ENCODE assay signal across 8 cellular contexts in genomic region chr3:126355777-126356372, GRCh38.
DNase-seq lines count a peak whose midpoint lies in the region; ATAC-seq and TF ChIP-seq lines count a peak whose summit lies in the region.

No MANE protein-coding gene starts in this region.

- no peaks in the 10 kb centered on the region for H3K79me2 ChIP-seq in KMS-11 (ENCODE audit: insufficient read depth, low read depth)

- no peak overlapping the region for H3K27ac Mint-ChIP-seq in activated naive CD8-positive, alpha-beta T cell treated with anti-CD3 and anti-CD28 coated beads, Interleukin-2, amount 50 U/mL, for 24 hours

- peak overlapping the region; percentile 75 for H3K4me3 Mint-ChIP-seq in activated naive CD8-positive, alpha-beta T cell treated with anti-CD3 and anti-CD28 coated beads, Interleukin-2, amount 50 U/mL, for 24 hours

- H3K27ac ChIP-seq in KMS-11: no peak overlapping the region

- H3K9me3 Mint-ChIP-seq in activated naive CD8-positive, alpha-beta T cell treated with anti-CD3 and anti-CD28 coated beads, Interleukin-2, amount 50 U/mL, for 24 hours: no peaks in the 10 kb centered on the region

- no peaks in the 10 kb centered on the region for H4K20me1 ChIP-seq in KMS-11 (ENCODE audit: insufficient read depth)

- no peak for TF ChIP-seq CTCF in KMS-11 (conservative IDR thresholded peaks at IDR 0.05; ENCODE audit: low read depth, low read length)

- peak overlapping the region; percentile 27; the same call in 1 of the 2 replicates for H3K9ac ChIP-seq in KMS-11

- H3K27me3 ChIP-seq in KMS-11 (ENCODE audit: insufficient read depth, low read depth): peaks cover 32% of the 10 kb centered on the region
- peaks cover 20% of the 10 kb centered on the region for H3K27me3 ChIP-seq in neuron (ENCODE audit: insufficient read depth, low read length)

- H3K9me3 ChIP-seq in neuron (ENCODE audit: low read length): peaks cover 4% of the 10 kb centered on the region

- H3K27me3 Mint-ChIP-seq in activated naive CD8-positive, alpha-beta T cell treated with anti-CD3 and anti-CD28 coated beads, Interleukin-2, amount 50 U/mL, for 24 hours: peaks cover 39% of the 10 kb centered on the region

- no peak for ATAC-seq in activated naive CD8-positive, alpha-beta T cell treated with anti-CD3 and anti-CD28 coated beads, Interleukin-2, amount 50 U/mL, for 24 hours
- ATAC-seq in HG02610 (IDR thresholded peaks at IDR 0.05; ENCODE audit: unreplicated experiment) (no peak), GM21381 (IDR thresholded peaks at IDR 0.05; ENCODE audit: unreplicated experiment) (no peak)

- H3K36me3 ChIP-seq in KMS-11 (ENCODE audit: insufficient read depth): no peaks in the 10 kb centered on the region
- H3K36me3 ChIP-seq in neuron (ENCODE audit: insufficient read depth, low read length): no peaks in the 10 kb centered on the region

- intact Hi-C loops in head of caudate nucleus (cut with DNase I): loop anchor here (10.0 kb wide), 1 partner anchor 119 kb away; the partner anchor contains the start of gene ZXDC

- H3K4me3 ChIP-seq in KMS-11 (IDR thresholded peaks at IDR 0.05; ENCODE audit: insufficient read depth, low read depth, low read length): no peak overlapping the region
- H3K4me3 ChIP-seq in neuron (ENCODE audit: low read length): peak overlapping the region; percentile 59

- H3K36me3 Mint-ChIP-seq in activated naive CD8-positive, alpha-beta T cell treated with anti-CD3 and anti-CD28 coated beads, Interleukin-2, amount 50 U/mL, for 24 hours (ENCODE audit: low read depth): no peaks in the 10 kb centered on the region

- peak overlapping the region; percentile 66; the same call in 1 of the 2 replicates for H3K4me2 ChIP-seq in KMS-11

- peak overlapping the region; percentile 54 for H2AFZ ChIP-seq in KMS-11 (ENCODE audit: low read depth)
- H2AFZ ChIP-seq in neuron (ENCODE audit: low read depth, low read length): peak overlapping the region; percentile 34

- peaks cover 11% of the 10 kb centered on the region for H3K4me1 Mint-ChIP-seq in activated naive CD8-positive, alpha-beta T cell treated with anti-CD3 and anti-CD28 coated beads, Interleukin-2, amount 50 U/mL, for 24 hours

- H3K4me1 ChIP-seq in KMS-11 (ENCODE audit: low read depth, poor library complexity, severe bottlenecking): no peaks in the 10 kb centered on the region
- peaks cover 21% of the 10 kb centered on the region for H3K4me1 ChIP-seq in neuron (ENCODE audit: insufficient read depth, low read length)

- peak; percentile 97 for DNase-seq in COLO829 (ENCODE audit: low spot score)
- DNase-seq in activated naive CD8-positive, alpha-beta T cell treated with anti-CD3 and anti-CD28 coated beads, Interleukin-2, amount 50 U/mL, for 24 hours: no peak
- peak; percentile 89 to 98 (median 95) for DNase-seq in head of caudate nucleus
- DNase-seq in NCI-H1048 (lab: John Stamatoyannopoulos, UW): no peak

Comparison
In these comparisons a context has a peak if more than half of its experiments do, and no peak if none do; other contexts are left out.
1. DNase-seq: peak in COLO829 (single experiment) and head of caudate nucleus (42 of 42); none in activated naive CD8-positive, alpha-beta T cell treated with anti-CD3 and anti-CD28 coated beads, Interleukin-2, amount 50 U/mL, for 24 hours (single experiment) and NCI-H1048 (single experiment).